Comparison of ENCODE assay signal across 21 cellular contexts in genomic region chr5:170557314-170557713, GRCh38. TPM values are rescaled to one million over a fixed set of nuclear protein-coding genes. Genes with fewer than 3 reads are reported as not detected.
DNase-seq lines count a peak whose midpoint lies in the region; ATAC-seq, FAIRE-seq and TF ChIP-seq lines count a peak whose summit lies in the region.
"Had no signal": no experiment of that assay in that cellular context is flagged by ENCODE, and none has a peak within 500 bp of the region (broad histone marks: within the 10 kb centered on the region; RNA-seq: fewer than 3 reads in every experiment).

No MANE protein-coding gene starts in this region.

- peaks cover 11 to 12% of the 10 kb centered on the region in 2 experiments for H3K4me1 Mint-ChIP-seq in H9
- no peaks in the 10 kb centered on the region for H3K4me1 Mint-ChIP-seq in CD8-positive, alpha-beta T cell (ENCODE audit: low read depth)
- H3K4me1 Mint-ChIP-seq: CD4-positive, alpha-beta memory T cell had no signal

- H3K36me3 Mint-ChIP-seq in H9 (ENCODE audit: insufficient read depth in 1 of 3, low read depth in 3 of 3), result no peaks in the 10 kb centered on the region
- H3K36me3 Mint-ChIP-seq in CD8-positive, alpha-beta T cell, result no peaks in the 10 kb centered on the region
- H3K36me3 Mint-ChIP-seq: CD4-positive, alpha-beta memory T cell had no signal

- no peak overlapping the region for H3K4me3 Mint-ChIP-seq in H9
- H3K4me3 Mint-ChIP-seq in CD8-positive, alpha-beta T cell, result no peak overlapping the region
- H3K4me3 Mint-ChIP-seq: CD4-positive, alpha-beta memory T cell; HFFc6 had no signal

- no peak overlapping the region for H3K9ac ChIP-seq in H9 (ENCODE audit: extremely low read depth, insufficient read length, low read length)
- no peak overlapping the region; a peak in 1 of 7 replicates for H3K9ac ChIP-seq in H1 (replicated peaks in 1 of 4; ENCODE audit: extremely low read depth in 1 of 4, low read depth in 3 of 4, low read length in 3 of 4)
- H3K9ac ChIP-seq in smooth muscle cell (ENCODE audit: low read depth), result no peak overlapping the region

- H3K14ac ChIP-seq in H9 (ENCODE audit: insufficient read depth, low read length) (no peak overlapping the region), H1 (ENCODE audit: insufficient read length) (no peak overlapping the region)

- H3K23ac ChIP-seq in H9 (ENCODE audit: insufficient read length, low read depth, low read length), result no peak overlapping the region
- no peak overlapping the region for H3K23ac ChIP-seq in H1 (ENCODE audit: insufficient read length)

- H3K27ac Mint-ChIP-seq in H9, result no peak overlapping the region
- no peak overlapping the region for H3K27ac Mint-ChIP-seq in CD8-positive, alpha-beta T cell
- H3K27ac Mint-ChIP-seq: CD4-positive, alpha-beta memory T cell; HFFc6 had no signal

- DNase-seq in H9 (peak; percentile 19), H1 (ENCODE audit: low read depth in 1 of 2, low spot score in 2 of 2) (no peak), smooth muscle cell (lab: John Stamatoyannopoulos, UW; ENCODE audit: unreplicated experiment) (no peak), germinal center (ENCODE audit: low spot score) (no peak)
- DNase-seq in CD8-positive, alpha-beta T cell, result no peak
- DNase-seq: C1 segment of cervical spinal cord; Caco-2; CD4-positive, alpha-beta memory T cell; DMS153; DMS79; EL; GDM1; GOT3; H7; HFFc6 had no signal

- no peak overlapping the region for H3K27ac ChIP-seq in H9 (ENCODE audit: insufficient read length, low read depth, low read length)
- no peak overlapping the region for H3K27ac ChIP-seq in HEK293 (ENCODE audit: extremely low read depth, low read depth, low read length)
- H3K27ac ChIP-seq in H1 (ENCODE audit: low read depth, low read length), result no peak overlapping the region
- H3K27ac ChIP-seq in smooth muscle cell (ENCODE audit: low read depth), result no peak overlapping the region
- no peak overlapping the region for H3K27ac ChIP-seq in CD8-positive, alpha-beta T cell (ENCODE audit: low read depth, low read length)

- TF ChIP-seq EP300 in H1 (IDR thresholded peaks at IDR 0.05; ENCODE audit: borderline replicate concordance in 1 of 2, low read depth in 2 of 2, low read length in 2 of 2), result no peak

- ATAC-seq in CD8-positive, alpha-beta T cell, result no peak
- ATAC-seq: GM12878, HCT116 had no signal

- H3K18ac ChIP-seq in H9 (ENCODE audit: insufficient read length, low read depth, low read length) (no peak overlapping the region), H1 (ENCODE audit: extremely low read depth, low read length) (no peak overlapping the region)

- H3F3A ChIP-seq in smooth muscle cell (ENCODE audit: low read depth), result peaks cover 25% of the 10 kb centered on the region

- H3K9me3 Mint-ChIP-seq in H9, result no peaks in the 10 kb centered on the region
- no peaks in the 10 kb centered on the region for H3K9me3 Mint-ChIP-seq in CD8-positive, alpha-beta T cell
- H3K9me3 Mint-ChIP-seq: HFFc6 had no signal

- H4K8ac ChIP-seq in H9 (replicated peaks; ENCODE audit: insufficient read length, low read depth, low read length) (no peak overlapping the region), H1 (ENCODE audit: extremely low read depth, insufficient read depth, low read length) (no peak overlapping the region)

- H3K4ac ChIP-seq in H9 (ENCODE audit: low read depth, low read length) (no peak overlapping the region), H1 (replicated peaks; ENCODE audit: insufficient read length, low read depth, low read length) (no peak overlapping the region)

- H3T11ph ChIP-seq in H9 (ENCODE audit: low read length), result no peak overlapping the region

- H3K4me2 ChIP-seq in H9 (ENCODE audit: insufficient read depth, insufficient read length, low read length), result no peak overlapping the region
- H3K4me2 ChIP-seq in H1 (ENCODE audit: insufficient read depth in 1 of 2, low read depth in 2 of 2, low read length in 2 of 2), result no peak overlapping the region; a peak in 1 of 4 replicates
- peak overlapping the region; percentile 14 for H3K4me2 ChIP-seq in smooth muscle cell

- CTCF ChIA-PET in HEK293 (lab: Yijun Ruan, JAX) (no interaction called here), H1 (lab: Charles Lee; ENCODE audit: partially characterized antibody) (interaction anchor here (0.6 to 1.9 kb wide), 9 partner anchors 11 to 122 kb away, joined by 3 to 7 read pairs (median 4); no protein-coding TSS in a partner anchor)
- CTCF ChIA-PET in CD8-positive, alpha-beta T cell (lab: Charles Lee), result no interaction called here

- H4K5ac ChIP-seq in H9 (ENCODE audit: insufficient read length, low read depth, low read length), result no peak overlapping the region
- H4K5ac ChIP-seq in H1 (ENCODE audit: insufficient read length, low read depth, low read length), result no peak overlapping the region

- no peak for TF ChIP-seq RAD21 in H1 (IDR thresholded peaks at IDR 0.05 in 1 of 2, conservative IDR thresholded peaks at IDR 0.05 in 1 of 2; ENCODE audit: low read depth in 2 of 2, low read length in 2 of 2)

- no peak overlapping the region for H2AK5ac ChIP-seq in H9 (ENCODE audit: insufficient read length, low read length)
- H2AK5ac ChIP-seq in H1 (ENCODE audit: low read depth, low read length), result no peak overlapping the region

- H2AFZ ChIP-seq in H9 (ENCODE audit: low read length), result no peak overlapping the region
- H2AFZ ChIP-seq in H1 (ENCODE audit: low read length), result no peak overlapping the region
- no peak overlapping the region for H2AFZ ChIP-seq in smooth muscle cell (ENCODE audit: low read depth)

- no peaks in the 10 kb centered on the region for H3K9me3 ChIP-seq in H9 (ENCODE audit: control insufficient read depth, low read depth, low read length)
- H3K9me3 ChIP-seq in HEK293 (ENCODE audit: control insufficient read depth, insufficient read depth, low read depth, low read length), result no peaks in the 10 kb centered on the region
- no peaks in the 10 kb centered on the region for H3K9me3 ChIP-seq in H1 (ENCODE audit: insufficient read depth in 2 of 2, low read depth in 1 of 2, low read length in 1 of 2)
- H3K9me3 ChIP-seq in smooth muscle cell (replicated peaks; ENCODE audit: low read depth), result no peaks in the 10 kb centered on the region
- no peaks in the 10 kb centered on the region for H3K9me3 ChIP-seq in CD8-positive, alpha-beta T cell (ENCODE audit: low read length)
- H3K9me3 ChIP-seq: Caco-2 had no signal

- H3K4me1 ChIP-seq in H9 (ENCODE audit: insufficient read depth, low read length) (no peaks in the 10 kb centered on the region), HEK293 (ENCODE audit: control insufficient read depth, insufficient read depth, low read length) (no peaks in the 10 kb centered on the region), H1 (replicated peaks in 1 of 4; ENCODE audit: control insufficient read depth in 3 of 4, insufficient read depth in 4 of 4, low read length in 3 of 4) (peaks cover 0 to 11% (median 5%) of the 10 kb centered on the region in 4 experiments; a peak in 3 of 7 replicates), smooth muscle cell (ENCODE audit: low read depth) (peaks cover 12% of the 10 kb centered on the region)
- no peaks in the 10 kb centered on the region for H3K4me1 ChIP-seq in CD8-positive, alpha-beta T cell (ENCODE audit: insufficient read depth, low read length)
- H3K4me1 ChIP-seq: Caco-2 had no signal

- no peak for TF ChIP-seq POLR2A in H1 (IDR thresholded peaks at IDR 0.05; ENCODE audit: control extremely low read depth in 1 of 2, low read depth in 2 of 2, low read length in 2 of 2)

- no peak overlapping the region for H2BK12ac ChIP-seq in H9 (ENCODE audit: insufficient read length, low read depth, low read length)
- H2BK12ac ChIP-seq in H1 (ENCODE audit: low read depth, low read length), result no peak overlapping the region

- H3K27me3 Mint-ChIP-seq in H9 (ENCODE audit: low read depth), result peaks cover 14% of the 10 kb centered on the region
- peaks cover 20% of the 10 kb centered on the region for H3K27me3 Mint-ChIP-seq in CD8-positive, alpha-beta T cell (ENCODE audit: low read depth)

- POLR2A ChIA-PET in HEK293 (lab: Yijun Ruan, JAX), result no interaction called here
- POLR2A ChIA-PET in H1 (lab: Charles Lee; ENCODE audit: partially characterized antibody), result interaction anchor here (0.7 kb wide), 1 partner anchor 24 kb away, joined by 3 read pairs; no protein-coding TSS in a partner anchor
- POLR2A ChIA-PET in CD8-positive, alpha-beta T cell (lab: Charles Lee), result no interaction called here

- H3K36me3 ChIP-seq in HEK293 (ENCODE audit: control insufficient read depth in 2 of 2, insufficient read depth in 1 of 2, low read length in 2 of 2) (no peaks in the 10 kb centered on the region), H1 (ENCODE audit: control insufficient read depth in 2 of 4, insufficient read depth in 4 of 4, low read length in 3 of 4) (no peaks in the 10 kb centered on the region), smooth muscle cell (ENCODE audit: low read depth) (no peaks in the 10 kb centered on the region)
- no peaks in the 10 kb centered on the region for H3K36me3 ChIP-seq in CD8-positive, alpha-beta T cell (ENCODE audit: insufficient read depth, low read length)

- H3K4me3 ChIP-seq in HEK293 (ENCODE audit: low read depth, low read length) (no peak overlapping the region), H1 (ENCODE audit: extremely low read depth in 1 of 4, insufficient read depth in 2 of 4, low read depth in 3 of 4, low read length in 4 of 4) (no peak overlapping the region), smooth muscle cell (no peak overlapping the region)
- no peak overlapping the region for H3K4me3 ChIP-seq in CD8-positive, alpha-beta T cell (ENCODE audit: low read depth, low read length)
- H3K4me3 ChIP-seq: GM12878 had no signal

- H2BK15ac ChIP-seq in H9 (ENCODE audit: low read depth, low read length) (no peak overlapping the region), H1 (ENCODE audit: low read length) (peak overlapping the region; percentile 77; the same call in 1 of the 2 replicates)

- no peak for TF ChIP-seq CTCF in H9 (conservative IDR thresholded peaks at IDR 0.05)
- TF ChIP-seq CTCF in HEK293 (tag by site-specific recombination; IDR thresholded peaks at IDR 0.05), result no peak
- no peak for TF ChIP-seq CTCF in H1 (IDR thresholded peaks at IDR 0.05; ENCODE audit: control extremely low read depth in 1 of 3, insufficient read depth in 1 of 3, low read depth in 1 of 3, low read length in 3 of 3)
- TF ChIP-seq CTCF in smooth muscle cell (IDR thresholded peaks at IDR 0.05; ENCODE audit: borderline replicate concordance, insufficient read depth, poor library complexity, severe bottlenecking), result no peak
- TF ChIP-seq CTCF in CD8-positive, alpha-beta T cell (IDR thresholded peaks at IDR 0.05), result no peak

- no peak overlapping the region for H4K91ac ChIP-seq in H9 (ENCODE audit: insufficient read length, low read depth, low read length)
- H4K91ac ChIP-seq in H1 (replicated peaks; ENCODE audit: insufficient read length, low read length), result no peak overlapping the region

- no peaks in the 10 kb centered on the region for H3K23me2 ChIP-seq in H9 (ENCODE audit: insufficient read length, low read depth, low read length, poor library complexity, severe bottlenecking)
- H3K23me2 ChIP-seq in H1 (ENCODE audit: low read depth, low read length), result no peaks in the 10 kb centered on the region

- H2BK120ac ChIP-seq in H9 (ENCODE audit: low read depth, low read length, poor library complexity, severe bottlenecking), result no peak overlapping the region
- H2BK120ac ChIP-seq in H1 (replicated peaks; ENCODE audit: low read depth, low read length), result no peak overlapping the region

- no peaks in the 10 kb centered on the region for H3K27me3 ChIP-seq in H9 (ENCODE audit: insufficient read depth, low read length)
- no peaks in the 10 kb centered on the region for H3K27me3 ChIP-seq in H1 (replicated peaks in 1 of 4; ENCODE audit: control insufficient read depth in 3 of 4, extremely low read depth in 1 of 4, insufficient read depth in 3 of 4, low read length in 3 of 4)
- H3K27me3 ChIP-seq in smooth muscle cell (ENCODE audit: low read depth), result peaks cover 23% of the 10 kb centered on the region
- peaks cover 7% of the 10 kb centered on the region for H3K27me3 ChIP-seq in CD8-positive, alpha-beta T cell (ENCODE audit: insufficient read depth, low read length)

- intact Hi-C loops in CD8-positive, alpha-beta T cell (cut with DNase I, micrococcal nuclease), result no loop called here

- H3K79me2 ChIP-seq in H9 (ENCODE audit: insufficient read depth, low read length) (no peaks in the 10 kb centered on the region), H1 (ENCODE audit: control insufficient read depth in 1 of 2, insufficient read depth in 2 of 2, low read length in 2 of 2) (no peaks in the 10 kb centered on the region), smooth muscle cell (ENCODE audit: low read depth) (no peaks in the 10 kb centered on the region)

- H3K56ac ChIP-seq in H9 (ENCODE audit: insufficient read length, low read depth, low read length) (no peak overlapping the region), H1 (replicated peaks; ENCODE audit: insufficient read length, low read depth, low read length) (no peak overlapping the region)

- no peaks in the 10 kb centered on the region for H4K20me1 ChIP-seq in H9 (ENCODE audit: control insufficient read depth, insufficient read depth, insufficient read length)
- no peaks in the 10 kb centered on the region for H4K20me1 ChIP-seq in H1 (replicated peaks in 1 of 2; ENCODE audit: control insufficient read depth in 1 of 2, insufficient read depth in 2 of 2, low read length in 2 of 2)
- H4K20me1 ChIP-seq in smooth muscle cell (ENCODE audit: low read depth), result no peaks in the 10 kb centered on the region

- H2BK5ac ChIP-seq in H9 (ENCODE audit: insufficient read length, low read length) (no peak overlapping the region), H1 (ENCODE audit: low read depth, low read length) (no peak overlapping the region)

- WGBS in H9 (ENCODE audit: extremely low coverage, insufficient read length, low lambda C conversion rate), result no CpG with 5 or more reads among the region's 3 CpGs
- 92% methylated on average over 3 of the region's 3 CpGs; no CpG with 5 or more reads in 1 of the 2 experiments for WGBS in H1 (ENCODE audit: extremely low coverage in 1 of 2, insufficient coverage in 1 of 2, insufficient read length in 1 of 2, insufficient replicate concordance in 2 of 2, low coverage in 1 of 2, low lambda C conversion rate in 2 of 2, missing lambda C conversion rate in 1 of 2), 2 experiments
- WGBS in smooth muscle cell (ENCODE audit: low lambda C conversion rate), result 86% methylated on average over 3 of the region's 3 CpGs

- FAIRE-seq in H1 (lab: Jason Lieb, UNC), result no peak
- FAIRE-seq: GM12878, GM18507 had no signal

- H2BK20ac ChIP-seq in H9 (ENCODE audit: low read depth, low read length, poor library complexity, severe bottlenecking), result no peak overlapping the region
- H2BK20ac ChIP-seq in H1 (ENCODE audit: low read length), result no peak overlapping the region

- H3K79me1 ChIP-seq in H9 (ENCODE audit: insufficient read depth, low read depth, low read length, poor library complexity, severe bottlenecking) (no peaks in the 10 kb centered on the region), H1 (ENCODE audit: low read depth, low read length) (no peaks in the 10 kb centered on the region)

RNA-seq across cellular contexts. Expression of gene KCNIP1, which starts 53.5 kb away (rescaled TPM):
- total RNA-seq in H9 (2021) (0.24 and 0.63 TPM in 2 replicates), smooth muscle cell (not detected in 2 replicates)
- total RNA-seq in H1 (2021; fragmentation: NEBNext Ultra II Directional; extraction: Animal tissue kit (Norgen Biotek cat#: 25700)), result 0.52 TPM in 2 replicates
- polyA plus RNA-seq in H1 (2011; rRNA removed) (0.36 and 0.83 TPM in 2 replicates), smooth muscle cell (0.50 and 0.83 TPM in 2 replicates)
- 0.41 TPM for polyA plus RNA-seq in H1 (2011; cell fraction: cytosol; rRNA removed)
- polyA plus RNA-seq in H1 (2011; cell fraction: nucleus; rRNA removed), result 0.40 TPM
- polyA plus RNA-seq in H1 (2012, experiment 1 of 2), result 0.41 to 0.98 TPM (median 0.81 TPM) in 4 replicates
- polyA plus RNA-seq in H1 (2012, experiment 2 of 2), result 0.60 TPM
- polyA plus RNA-seq in H1 (2013, experiment 1 of 2), result 0.53 TPM
- 0.61 TPM for polyA plus RNA-seq in H1 (2013, experiment 2 of 2)
- polyA minus RNA-seq in H1 (2011; rRNA and poly(A)+ RNA removed), result 0.60 and 0.76 TPM in 2 replicates
- not detected for polyA minus RNA-seq in H1 (2011; cell fraction: cytosol; rRNA and poly(A)+ RNA removed)
- polyA minus RNA-seq in H1 (2011; cell fraction: nucleus; rRNA and poly(A)+ RNA removed), result 1.3 TPM
- total RNA-seq in CD8-positive, alpha-beta T cell, result not detected
- total RNA-seq: A172; Caco-2; CD4-positive, alpha-beta memory T cell; GM12878; HFFc6 had no signal
- polyA plus RNA-seq: BJ; CD4-positive, alpha-beta memory T cell; GM12878 had no signal
